Comparison of ENCODE assay signal across 9 cellular contexts in the genomic region with DNA sequence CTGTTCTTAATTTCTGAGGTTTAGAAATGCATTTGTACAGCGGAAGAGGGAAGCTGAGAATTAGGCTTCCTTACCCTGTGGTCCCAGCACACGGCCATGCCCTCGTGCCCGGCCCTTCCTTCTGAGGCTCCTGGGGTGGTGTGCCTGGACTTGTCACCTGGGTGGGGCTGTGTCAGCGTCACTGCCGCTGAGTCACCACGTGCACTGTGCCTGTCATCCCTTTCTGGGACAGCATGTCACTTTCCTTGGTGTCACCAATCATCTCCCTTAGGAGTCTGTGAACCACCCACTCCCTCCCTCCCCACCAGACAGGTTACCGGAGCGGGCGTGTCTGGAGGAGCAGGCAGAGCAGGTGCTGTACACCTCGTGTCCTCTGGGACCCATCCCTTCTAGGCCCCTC.
DNase-seq lines count a peak whose midpoint lies in the region; ATAC-seq and TF ChIP-seq lines count a peak whose summit lies in the region.
"Had no signal": no experiment of that assay in that cellular context is flagged by ENCODE, and none has a peak within 500 bp of the region (broad histone marks: within the 10 kb centered on the region; RNA-seq: fewer than 3 reads in every experiment).

No MANE protein-coding gene starts in this region.

- peaks cover 5% of the 10 kb centered on the region for H3K36me3 Mint-ChIP-seq in T-helper 2 cell treated with Interferon-gamma antibody and Interleukin-4, amounts not matched to agents 5 μg/mL and 100 μg/mL, for 36 hours (ENCODE audit: low read depth)

- no peak overlapping the region for H3K4me3 Mint-ChIP-seq in T-helper 2 cell treated with Interferon-gamma antibody and Interleukin-4, amounts not matched to agents 5 μg/mL and 100 μg/mL, for 36 hours

- no peak overlapping the region for H3K4me3 ChIP-seq in smooth muscle cell

- ATAC-seq in GM21360 (IDR thresholded peaks at IDR 0.05; ENCODE audit: unreplicated experiment), result no peak

- no peak for TF ChIP-seq CTCF in smooth muscle cell (IDR thresholded peaks at IDR 0.05; ENCODE audit: borderline replicate concordance, insufficient read depth, poor library complexity, severe bottlenecking)

- H3K27me3 ChIP-seq in smooth muscle cell (ENCODE audit: low read depth), result no peaks in the 10 kb centered on the region

- no peaks in the 10 kb centered on the region for H3F3A ChIP-seq in smooth muscle cell (ENCODE audit: low read depth)

- no peaks in the 10 kb centered on the region for H3K9me3 ChIP-seq in smooth muscle cell (replicated peaks; ENCODE audit: low read depth)

- no peaks in the 10 kb centered on the region for H4K20me1 ChIP-seq in smooth muscle cell (ENCODE audit: low read depth)

- no peaks in the 10 kb centered on the region for H3K27me3 Mint-ChIP-seq in T-helper 2 cell treated with Interferon-gamma antibody and Interleukin-4, amounts not matched to agents 5 μg/mL and 100 μg/mL, for 36 hours (ENCODE audit: low read depth)

- 79% methylated on average over 11 of the region's 11 CpGs for WGBS in smooth muscle cell (ENCODE audit: low lambda C conversion rate)

- no peaks in the 10 kb centered on the region for H3K79me2 ChIP-seq in smooth muscle cell (ENCODE audit: low read depth)

- no peak overlapping the region for H3K27ac ChIP-seq in caudate nucleus (ENCODE audit: low read depth, low read length)
- peak overlapping the region; percentile 81 for H3K27ac ChIP-seq in smooth muscle cell (ENCODE audit: low read depth)

- H3K36me3 ChIP-seq in smooth muscle cell (ENCODE audit: low read depth), result no peaks in the 10 kb centered on the region

- DNase-seq in T-helper 2 cell treated with Interferon-gamma antibody and Interleukin-4, amounts not matched to agents 5 μg/mL and 100 μg/mL, for 36 hours (ENCODE audit: low spot score), result no peak
- DNase-seq in T-helper 2 cell (no peak), NCI-H69 (lab: John Stamatoyannopoulos, UW) (peak; percentile 30), caudate nucleus (lab: John Stamatoyannopoulos, UW) (peak in 45 of 61 donors; percentile 4 to 93 (median 56)), smooth muscle cell (lab: John Stamatoyannopoulos, UW; ENCODE audit: unreplicated experiment) (no peak), NCI-H187 (lab: John Stamatoyannopoulos, UW) (no peak)
- DNase-seq in activated effector memory CD4-positive, alpha-beta T cell treated with Interleukin-2 at 50 U/mL for 16 hours, result no peak
- DNase-seq: NCI-H2227 treated with DMSO at 0.1 percent for 48 hours had no signal

- no peak overlapping the region for H3K4me2 ChIP-seq in smooth muscle cell

- H2AFZ ChIP-seq in smooth muscle cell (ENCODE audit: low read depth), result no peak overlapping the region

- peak overlapping the region; percentile 62 for H3K9ac ChIP-seq in smooth muscle cell (ENCODE audit: low read depth)

- H3K27ac Mint-ChIP-seq in T-helper 2 cell treated with Interferon-gamma antibody and Interleukin-4, amounts not matched to agents 5 μg/mL and 100 μg/mL, for 36 hours, result peak overlapping the region; percentile 71

- no peaks in the 10 kb centered on the region for H3K4me1 ChIP-seq in smooth muscle cell (ENCODE audit: low read depth)

- no peaks in the 10 kb centered on the region for H3K9me3 Mint-ChIP-seq in T-helper 2 cell treated with Interferon-gamma antibody and Interleukin-4, amounts not matched to agents 5 μg/mL and 100 μg/mL, for 36 hours

- peaks cover 2% of the 10 kb centered on the region for H3K4me1 Mint-ChIP-seq in T-helper 2 cell treated with Interferon-gamma antibody and Interleukin-4, amounts not matched to agents 5 μg/mL and 100 μg/mL, for 36 hours (ENCODE audit: low read depth)

Comparison
In these comparisons a context has a peak if more than half of its experiments do, and no peak if none do; other contexts are left out.
1. DNase-seq: peak in NCI-H69 (single experiment) and caudate nucleus (45 of 61); none in T-helper 2 cell treated with Interferon-gamma antibody and Interleukin-4, amounts not matched to agents 5 μg/mL and 100 μg/mL, for 36 hours (single experiment), T-helper 2 cell (0 of 5), smooth muscle cell (single experiment), NCI-H187 (0 of 2) and activated effector memory CD4-positive, alpha-beta T cell treated with Interleukin-2 at 50 U/mL for 16 hours (single experiment).